In the genomic region with DNA sequence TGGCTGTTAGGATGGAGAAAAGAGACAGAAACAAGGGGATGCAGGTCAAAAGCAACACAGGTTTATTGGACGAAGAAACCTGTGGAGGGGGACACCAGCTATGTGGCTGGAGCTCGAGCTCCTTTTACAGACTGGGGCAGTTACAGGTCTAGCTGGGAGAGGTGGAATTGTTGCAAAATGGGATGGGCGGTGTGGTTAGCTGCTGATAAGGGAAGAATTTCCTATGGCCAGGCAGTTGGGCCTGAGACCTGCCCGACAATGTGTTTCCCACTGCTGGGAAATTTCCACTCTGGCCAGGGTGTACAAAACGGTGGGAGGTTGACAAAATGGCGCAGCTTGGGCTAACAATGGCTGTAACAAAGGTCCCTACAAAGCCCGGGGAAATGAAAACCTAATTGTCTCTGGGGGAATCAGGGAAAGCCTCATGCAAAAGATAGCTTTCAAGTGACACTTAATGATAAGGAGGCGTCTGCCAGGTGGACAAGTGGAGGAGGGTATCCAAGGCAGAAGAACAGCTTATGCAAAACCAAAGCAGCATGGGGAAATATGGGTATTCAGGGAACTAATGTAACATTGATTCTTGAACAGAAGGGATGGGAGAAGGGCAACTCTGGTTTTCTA, we compare ENCODE assay signal across 15 cellular contexts.
DNase-seq lines count a peak whose midpoint lies in the region; ATAC-seq lines count a peak whose summit lies in the region.
"Had no signal": no experiment of that assay in that cellular context is flagged by ENCODE, and none has a peak within 500 bp of the region (broad histone marks: within the 10 kb centered on the region; RNA-seq: fewer than 3 reads in every experiment).

No MANE protein-coding gene starts in this region.

- DNase-seq in A172 (ENCODE audit: low spot score): peak; percentile 77
- peak; percentile 45 for DNase-seq in HuH-7.5 (ENCODE audit: low spot score)
- DNase-seq in T-helper 17 cell: no peak
- peak; percentile 2 for DNase-seq in iris pigment epithelial cell (ENCODE audit: low read depth)
- no peak for DNase-seq in kidney tubule cell (ENCODE audit: low spot score)
- DNase-seq in NCI-H748 treated with DMSO at 0.1 percent for 48 hours (lab: John Stamatoyannopoulos, UW): no peak
- no peak for DNase-seq in head of caudate nucleus
- DNase-seq: H9; KBM-7; NCI-H1436; NCI-H2029 treated with DMSO at 0.1 percent for 48 hours; NCI-H69; NK-92 treated with Interleukin-12 subunit alpha and Interleukin-12 subunit beta, amount 100 ng/mL, for 24 hours had no signal

- H3K36me3 Mint-ChIP-seq in T-helper 17 cell (ENCODE audit: low read depth): no peaks in the 10 kb centered on the region

- H3K4me3 Mint-ChIP-seq in T-helper 17 cell: no peak overlapping the region
- H3K4me3 Mint-ChIP-seq: H9 had no signal

- intact Hi-C loops in head of caudate nucleus (cut with DNase I): no loop called here

- peak overlapping the region; percentile 0 for H3K27ac Mint-ChIP-seq in T-helper 17 cell
- H3K27ac Mint-ChIP-seq: H9 had no signal

- H3K4me1 Mint-ChIP-seq in T-helper 17 cell: no peaks in the 10 kb centered on the region
- H3K4me1 Mint-ChIP-seq: H9 had no signal

- no peak for ATAC-seq in T-helper 17 cell
- no peak for ATAC-seq in HG02763 (IDR thresholded peaks at IDR 0.05; ENCODE audit: unreplicated experiment)

- no peaks in the 10 kb centered on the region for H3K27me3 Mint-ChIP-seq in T-helper 17 cell

- no peaks in the 10 kb centered on the region for H3K9me3 ChIP-seq in T-helper 17 cell (ENCODE audit: control insufficient read depth, low read length, poor library complexity, severe bottlenecking)
- H3K9me3 ChIP-seq: BLaER1 treated with 17β-estradiol and CSF1 and Interleukin-3, amounts not matched to agents 10 nM and 100 nM had no signal

Comparison
In these comparisons a context has a peak if more than half of its experiments do, and no peak if none do; other contexts are left out.
1. DNase-seq: peak in A172 (single experiment), HuH-7.5 (single experiment) and iris pigment epithelial cell (single experiment); none in T-helper 17 cell (0 of 3), kidney tubule cell (single experiment), NCI-H748 treated with DMSO at 0.1 percent for 48 hours (single experiment) and head of caudate nucleus (0 of 42).